ENCODE assay signal across 1 cellular context in genomic region chr14:55832122-55832911, GRCh38.
TF ChIP-seq lines count a peak whose summit lies in the region.

No MANE protein-coding gene starts in this region.

TF ChIP-seq in HepG2, 621 proteins besides CTCF, POLR2A, EP300 and RAD21 (continued from another document):
- TF ChIP-seq ARID3A (IDR thresholded peaks at IDR 0.05; ENCODE audit: low read depth, low read length) (peak; percentile 65), DR1 (CRISPR knock-in tag; IDR thresholded peaks at IDR 0.05) (no peak), KDM3A (CRISPR knock-in tag; IDR thresholded peaks at IDR 0.05; ENCODE audit: low read depth) (no peak), FOSL2 (CRISPR knock-in tag; IDR thresholded peaks at IDR 0.05) (peak; percentile 68), ZNF331 (CRISPR knock-in tag; IDR thresholded peaks at IDR 0.05) (no peak), FOXK2 (IDR thresholded peaks at IDR 0.05) (no peak), ZNF33A (CRISPR knock-in tag; IDR thresholded peaks at IDR 0.05; ENCODE audit: borderline replicate concordance) (no peak), GPN1 (CRISPR knock-in tag; IDR thresholded peaks at IDR 0.05; ENCODE audit: borderline replicate concordance) (no peak), ZNF552 (CRISPR knock-in tag; IDR thresholded peaks at IDR 0.05; ENCODE audit: borderline replicate concordance) (no peak)
TF ChIP-seq in HepG2: peak in this region for 11.
